Comparison of ENCODE assay signal across 8 cellular contexts in the genomic region with DNA sequence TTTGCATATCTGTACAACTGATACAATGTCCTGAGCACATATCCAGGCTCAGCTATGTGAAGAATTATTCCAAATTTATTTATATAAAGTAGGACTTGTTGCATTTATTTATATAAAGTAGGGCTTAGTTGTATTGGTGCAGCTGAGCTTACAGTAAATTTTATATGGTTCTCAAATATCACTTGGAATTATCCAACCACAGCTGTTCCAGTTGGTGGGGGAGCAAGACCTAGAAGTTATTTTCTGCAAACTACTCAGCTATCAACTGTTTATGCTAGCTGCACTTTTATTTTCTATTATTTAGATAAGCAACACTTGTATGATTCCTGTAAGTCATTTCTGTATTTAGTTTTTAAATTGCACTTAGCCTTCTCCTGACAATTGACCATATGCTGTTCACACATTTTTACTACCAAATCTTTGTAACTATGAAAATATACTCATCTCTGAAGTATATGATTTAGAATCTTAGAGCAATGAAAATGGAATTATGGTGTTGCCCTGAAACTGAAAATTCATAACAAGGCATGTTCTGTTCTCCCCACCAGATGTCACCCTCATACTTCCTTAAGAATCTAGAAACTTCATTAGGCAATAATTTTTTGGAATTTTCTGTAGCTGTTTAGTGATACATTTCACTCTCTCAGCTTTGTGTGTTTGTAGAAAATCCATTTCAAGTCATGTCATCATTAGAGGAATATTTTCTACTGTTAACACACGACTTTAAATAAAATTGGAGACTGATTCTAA.
DNase-seq lines count a peak whose midpoint lies in the region; ATAC-seq, FAIRE-seq and TF ChIP-seq lines count a peak whose summit lies in the region.
"Had no signal": no experiment of that assay in that cellular context is flagged by ENCODE, and none has a peak within 500 bp of the region (broad histone marks: within the 10 kb centered on the region; RNA-seq: fewer than 3 reads in every experiment).

No MANE protein-coding gene starts in this region.

- no peak for DNase-seq in GM13977 (ENCODE audit: low spot score)
- DNase-seq in NCI-H1694 (lab: John Stamatoyannopoulos, UW): peak; percentile 26
- DNase-seq in bronchial epithelial cell (ENCODE audit: low read depth): peak; percentile 20
- DNase-seq in omental fat pad (ENCODE audit: low spot score): no peak
- DNase-seq in activated CD8-positive, alpha-beta memory T cell treated with anti-CD3 and anti-CD28 coated beads, Interleukin-2, amount 50 U/mL, for 4 hours: no peak
- DNase-seq in G401 (ENCODE audit: low spot score): no peak
- DNase-seq in thyroid gland: no peak
- DNase-seq: T-helper 1 cell had no signal

- TF ChIP-seq CTCF in GM13977 (IDR thresholded peaks at IDR 0.05; ENCODE audit: extremely low read depth, insufficient read depth, missing control alignments) (peak; percentile 21), bronchial epithelial cell (IDR thresholded peaks at IDR 0.05; ENCODE audit: insufficient read depth, low read length, severe bottlenecking) (peak; percentile 14), omental fat pad (IDR thresholded peaks at IDR 0.05) (no peak), thyroid gland (IDR thresholded peaks at IDR 0.05) (peak in 2 of 6 experiments; percentile 12 to 25)

- H3K36me3 ChIP-seq in bronchial epithelial cell (ENCODE audit: control insufficient read depth, insufficient read depth, low read length) (no peaks in the 10 kb centered on the region), thyroid gland (no peaks in the 10 kb centered on the region)

- 4 to 13% methylated on average over 1 of the region's 1 CpG for WGBS in thyroid gland, 2 donors

- ATAC-seq in omental fat pad (ENCODE audit: low FRiP score): peak; percentile 73

- TF ChIP-seq POLR2A in thyroid gland (IDR thresholded peaks at IDR 0.05): no peak

- in situ Hi-C loops in GM13977 (cut with MboI; ENCODE audit: low pct_unique_long_range_greater_than_20kb, low sequenced_read_pairs, unreplicated experiment): no loop called here
- in situ Hi-C loops in G401 (cut with HindIII; ENCODE audit: low sequenced_read_pairs): no loop called here

- intact Hi-C loops in thyroid gland (cut with DNase I): no loop called here

- H3K27ac ChIP-seq in thyroid gland: no peak overlapping the region

- H3K27me3 ChIP-seq in bronchial epithelial cell (ENCODE audit: control insufficient read depth, insufficient read depth, low read length) (no peaks in the 10 kb centered on the region), thyroid gland (no peaks in the 10 kb centered on the region)

- H3K4me3 ChIP-seq in bronchial epithelial cell (ENCODE audit: low read depth, low read length): no peak overlapping the region
- H3K4me3 ChIP-seq in thyroid gland (replicated peaks in 1 of 3): no peak overlapping the region

- H3K9me3 ChIP-seq in thyroid gland: no peaks in the 10 kb centered on the region

- no peaks in the 10 kb centered on the region for H3K4me1 ChIP-seq in thyroid gland

- no peak for FAIRE-seq in bronchial epithelial cell (lab: Jason Lieb, UNC)

Comparison
In these comparisons a context has a peak if more than half of its experiments do, and no peak if none do; other contexts are left out.
1. DNase-seq: peak in NCI-H1694 (single experiment) and bronchial epithelial cell (single experiment); none in GM13977 (single experiment), omental fat pad (single experiment), activated CD8-positive, alpha-beta memory T cell treated with anti-CD3 and anti-CD28 coated beads, Interleukin-2, amount 50 U/mL, for 4 hours (single experiment), G401 (single experiment) and thyroid gland (0 of 2).
2. CTCF ChIP-seq: peak in GM13977 (single experiment) and bronchial epithelial cell (single experiment); none in omental fat pad (0 of 3).